In the genomic region with DNA sequence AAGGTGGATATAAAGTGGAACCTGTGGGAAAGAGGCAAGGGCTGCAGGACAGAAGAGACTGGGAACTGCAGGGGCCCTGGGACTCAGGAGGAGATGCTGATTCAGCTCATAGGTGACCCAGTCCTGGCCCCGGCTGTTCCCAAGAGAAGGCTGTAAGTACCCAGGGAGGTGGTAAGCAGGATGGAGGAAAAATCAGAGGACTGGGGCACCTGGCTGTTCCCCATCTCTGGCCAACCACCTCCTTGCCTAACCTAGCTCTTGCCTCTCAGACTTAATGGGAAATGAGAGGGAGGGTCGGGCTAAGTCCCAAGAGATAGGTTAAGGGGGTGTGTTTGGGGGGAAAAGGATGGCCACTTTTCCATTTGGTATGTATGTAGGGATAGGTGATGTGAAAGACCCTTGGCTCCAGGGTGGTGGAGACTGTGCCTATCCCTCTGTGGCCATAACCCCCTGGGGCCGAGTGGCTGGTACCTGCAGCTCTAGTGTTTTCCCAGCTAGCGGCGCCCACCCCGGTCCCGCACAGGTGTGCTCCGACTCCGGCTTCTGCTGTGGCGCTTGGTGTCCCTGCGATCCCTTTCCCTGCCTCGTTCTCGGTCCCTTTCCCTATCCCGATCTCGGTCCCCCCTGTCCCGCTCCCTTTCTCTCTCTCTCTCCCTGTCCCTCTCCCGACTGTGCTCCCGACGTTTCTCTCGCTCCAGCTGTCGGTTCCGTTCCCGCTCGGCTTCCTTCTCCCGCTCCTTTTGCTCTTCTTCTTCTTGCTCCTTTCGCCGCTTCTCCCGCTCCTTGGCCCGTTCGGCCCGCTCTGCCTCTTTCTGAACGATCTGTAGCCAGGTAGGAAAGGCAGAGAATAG, we compare ENCODE assay signal across 15 cellular contexts. TPM values are rescaled to one million over a fixed set of nuclear protein-coding genes. Genes with fewer than 3 reads are reported as not detected.
A peak's percentile ranks its signal among the peaks of the same experiment; 100 is the strongest.
DNase-seq lines count a peak whose midpoint lies in the region; ATAC-seq and TF ChIP-seq lines count a peak whose summit lies in the region.
"Had no signal": no experiment of that assay in that cellular context is flagged by ENCODE, and none has a peak within 500 bp of the region (broad histone marks: within the 10 kb centered on the region; RNA-seq: fewer than 3 reads in every experiment).

No MANE protein-coding gene starts in this region.

- H3K4me3 ChIP-seq in Caco-2 (ENCODE audit: low read depth, low read length) (no peak overlapping the region), IMR-90 (ENCODE audit: insufficient read depth, low read depth, low read length) (no peak overlapping the region)

- 90% methylated on average over 13 of the region's 32 CpGs; no CpG with 5 or more reads in 1 of the 2 experiments for WGBS in IMR-90 (ENCODE audit: extremely low coverage in 2 of 2, insufficient read length in 1 of 2), 2 experiments

- no peak overlapping the region for H3K56ac ChIP-seq in IMR-90 (ENCODE audit: extremely low read depth, insufficient read depth, low read length)

- no peak overlapping the region for H2BK120ac ChIP-seq in IMR-90 (ENCODE audit: low read depth, low read length)

- no peak overlapping the region for H2AK5ac ChIP-seq in IMR-90 (ENCODE audit: low read depth, low read length)

- in situ Hi-C loops in IMR-90 (cut with MboI; ENCODE audit: low sequenced_read_pairs) = no loop called here

- no peaks in the 10 kb centered on the region for H3K9me3 Mint-ChIP-seq in Caco-2 (ENCODE audit: unreplicated experiment)
- H3K9me3 Mint-ChIP-seq in central memory CD8-positive, alpha-beta T cell = no peaks in the 10 kb centered on the region
- no peaks in the 10 kb centered on the region for H3K9me3 Mint-ChIP-seq in neural crest cell
- H3K9me3 Mint-ChIP-seq: activated naive CD4-positive, alpha-beta T cell treated with anti-CD3 and anti-CD28 coated beads, Interleukin-2, amount 50 U/mL, for 24 hours; CD4-positive, CD25-positive, alpha-beta regulatory T cell had no signal

- no peak overlapping the region for H3K27ac ChIP-seq in IMR-90 (ENCODE audit: insufficient read depth, low read length)

- POLR2A ChIA-PET in Caco-2 (lab: Charles Lee) = interaction anchor here (0.6 to 1.3 kb wide), 7 partner anchors 10 to 102 kb away, joined by 3 to 12 read pairs (median 5); a partner anchor contains a TSS
- POLR2A ChIA-PET in IMR-90 (lab: Charles Lee; ENCODE audit: unreplicated experiment) = interaction anchor here (0.7 to 0.8 kb wide), 2 partner anchors 12 to 81 kb away, joined by 3 read pairs; no protein-coding TSS in a partner anchor

- H2AK9ac ChIP-seq in IMR-90 (replicated peaks; ENCODE audit: low read depth, low read length, poor library complexity) = no peak overlapping the region

- intact Hi-C loops in Caco-2 (cut with micrococcal nuclease; ENCODE audit: unreplicated experiment) = loop anchor here (1.0 to 5.0 kb wide), 3 partner anchors 65 to 502 kb away; no protein-coding TSS in a partner anchor
- intact Hi-C loops in IMR-90 (cut with micrococcal nuclease) = loop anchor here (1.0 kb wide), 2 partner anchors 65 to 73 kb away; no protein-coding TSS in a partner anchor
- intact Hi-C loops in left cardiac atrium (cut with DNase I) = loop anchor here in 1 of 2 donors (2.0 kb wide), 1 partner anchor 72 kb away; no protein-coding TSS in a partner anchor

- no peaks in the 10 kb centered on the region for H3K27me3 Mint-ChIP-seq in Caco-2 (ENCODE audit: insufficient read depth, unreplicated experiment)
- H3K27me3 Mint-ChIP-seq in central memory CD8-positive, alpha-beta T cell = no peaks in the 10 kb centered on the region
- H3K27me3 Mint-ChIP-seq in neural crest cell (ENCODE audit: low read depth) = peaks cover 5% of the 10 kb centered on the region
- H3K27me3 Mint-ChIP-seq: activated naive CD4-positive, alpha-beta T cell treated with anti-CD3 and anti-CD28 coated beads, Interleukin-2, amount 50 U/mL, for 24 hours; CD4-positive, CD25-positive, alpha-beta regulatory T cell had no signal

- peak overlapping the region; percentile 3 for H3K27ac Mint-ChIP-seq in Caco-2 (ENCODE audit: unreplicated experiment)
- H3K27ac Mint-ChIP-seq in central memory CD8-positive, alpha-beta T cell (ENCODE audit: low read depth) = no peak overlapping the region
- no peak overlapping the region for H3K27ac Mint-ChIP-seq in neural crest cell (ENCODE audit: unreplicated experiment)

- no peak overlapping the region for H3K14ac ChIP-seq in IMR-90 (replicated peaks; ENCODE audit: low read depth, low read length)

- no peak for DNase-seq in Caco-2
- DNase-seq in IMR-90 = no peak
- DNase-seq in central memory CD8-positive, alpha-beta T cell (ENCODE audit: low spot score in 2 of 2) = no peak
- DNase-seq in neural crest cell (ENCODE audit: low read depth, low spot score) = no peak
- DNase-seq in stimulated activated naive CD4-positive, alpha-beta T cell (lab: John Stamatoyannopoulos, UW) = no peak
- DNase-seq in GM03348 (ENCODE audit: low spot score) = no peak
- DNase-seq in left cardiac atrium = no peak
- DNase-seq: NCI-H2029 treated with DMSO at 0.1 percent for 48 hours, NCI-H774 had no signal

- no peak overlapping the region for H3K18ac ChIP-seq in IMR-90 (ENCODE audit: low read depth, low read length)

- no peak overlapping the region for H4K8ac ChIP-seq in IMR-90 (ENCODE audit: low read depth in 2 of 2, low read length in 2 of 2)

- no peak overlapping the region for H3K4me3 Mint-ChIP-seq in Caco-2 (ENCODE audit: unreplicated experiment)
- H3K4me3 Mint-ChIP-seq in central memory CD8-positive, alpha-beta T cell = peak overlapping the region; percentile 83
- H3K4me3 Mint-ChIP-seq in neural crest cell = peak overlapping the region; percentile 96

- H3K36me3 ChIP-seq in Caco-2 (ENCODE audit: control insufficient read depth, insufficient read depth, low read length) = peaks cover 7% of the 10 kb centered on the region
- H3K36me3 ChIP-seq in IMR-90 (ENCODE audit: control insufficient read depth, insufficient read depth, low read length) = peaks cover 47% of the 10 kb centered on the region

- no peak for ATAC-seq in IMR-90 (ENCODE audit: low read depth)
- no peak for ATAC-seq in central memory CD8-positive, alpha-beta T cell (replicated peaks; ENCODE audit: extremely low read depth, poor library complexity, severe bottlenecking)
- no peak for ATAC-seq in GM19455 (IDR thresholded peaks at IDR 0.05; ENCODE audit: unreplicated experiment)
- ATAC-seq in left cardiac atrium = no peak

- H4K91ac ChIP-seq in IMR-90 (ENCODE audit: insufficient read depth, low read depth, low read length) = no peak overlapping the region

- no peaks in the 10 kb centered on the region for H3K9me3 ChIP-seq in Caco-2
- no peaks in the 10 kb centered on the region for H3K9me3 ChIP-seq in IMR-90 (ENCODE audit: control insufficient read depth, insufficient read depth, low read length)

- H3K4ac ChIP-seq in IMR-90 (ENCODE audit: low read depth, low read length) = no peak overlapping the region

- no peak for TF ChIP-seq RAD21 in IMR-90 (IDR thresholded peaks at IDR 0.05; ENCODE audit: low read length)

- H2BK5ac ChIP-seq in IMR-90 (ENCODE audit: low read depth, low read length, poor library complexity, severe bottlenecking) = no peak overlapping the region

- peaks cover 5% of the 10 kb centered on the region; the same call in 1 of the 2 replicates for H3K9me1 ChIP-seq in IMR-90 (ENCODE audit: insufficient read depth, low read length)

- H3K4me1 ChIP-seq in Caco-2 = peaks cover 23% of the 10 kb centered on the region
- H3K4me1 ChIP-seq in IMR-90 (ENCODE audit: control insufficient read depth, insufficient read depth, low read length) = peaks cover 19% of the 10 kb centered on the region

- H3K4me2 ChIP-seq in IMR-90 (ENCODE audit: low read depth, low read length) = no peak overlapping the region

- TF ChIP-seq CTCF in Caco-2 (IDR thresholded peaks at IDR 0.05; ENCODE audit: insufficient read depth in 1 of 2, low read depth in 1 of 2, low read length in 1 of 2, severe bottlenecking in 1 of 2, unreplicated experiment in 1 of 2) (no peak), IMR-90 (conservative IDR thresholded peaks at IDR 0.05; ENCODE audit: low read depth, low read length) (no peak), neural crest cell (conservative IDR thresholded peaks at IDR 0.05) (no peak)

- no peak overlapping the region for H3K9ac ChIP-seq in IMR-90 (ENCODE audit: low read depth, low read length)

- BruUV-seq in Caco-2 (replicated peaks; lab: Mats Ljungman, UMichigan) (TSS peak; percentile 72), IMR-90 (replicated peaks; lab: Mats Ljungman, UMichigan) (TSS peak; percentile 98)

- H4K5ac ChIP-seq in IMR-90 (ENCODE audit: low read depth, low read length) = no peak overlapping the region

- no peak for TF ChIP-seq POLR2A in IMR-90 (IDR thresholded peaks at IDR 0.05; ENCODE audit: low read depth, low read length)

- H2AFZ ChIP-seq in IMR-90 (replicated peaks; ENCODE audit: low read length, poor library complexity) = no peak overlapping the region

- peaks cover 69% of the 10 kb centered on the region for H3K36me3 Mint-ChIP-seq in Caco-2 (ENCODE audit: insufficient read depth, unreplicated experiment)
- H3K36me3 Mint-ChIP-seq in central memory CD8-positive, alpha-beta T cell (ENCODE audit: insufficient read depth) = peaks cover 45% of the 10 kb centered on the region
- H3K36me3 Mint-ChIP-seq in neural crest cell (ENCODE audit: low read depth) = peaks cover 15% of the 10 kb centered on the region

- dilution Hi-C loops in IMR-90 (cut with HindIII; ENCODE audit: low sequenced_read_pairs, unreplicated experiment) = no loop called here

- CTCF ChIA-PET in Caco-2 (lab: Charles Lee) = interaction anchor here (0.7 to 4.2 kb wide), 19 partner anchors 10 to 228 kb away, joined by 3 to 102 read pairs (median 6); a partner anchor contains a TSS
- CTCF ChIA-PET in IMR-90 (lab: Yijun Ruan, JAX) = interaction anchor here (1.0 to 2.2 kb wide), 10 partner anchors 10 to 83 kb away, joined by 3 to 17 read pairs (median 8); a partner anchor contains a TSS

- H2BK15ac ChIP-seq in IMR-90 (ENCODE audit: low read depth, low read length) = no peak overlapping the region

- H3K27me3 ChIP-seq in Caco-2 (replicated peaks; ENCODE audit: control insufficient read depth, insufficient read depth, low read length) (no peaks in the 10 kb centered on the region), IMR-90 (ENCODE audit: control insufficient read depth, insufficient read depth, low read length) (no peaks in the 10 kb centered on the region)

- H2BK20ac ChIP-seq in IMR-90 (ENCODE audit: low read depth, low read length) = no peak overlapping the region

- H3K4me1 Mint-ChIP-seq in Caco-2 (ENCODE audit: low read depth, unreplicated experiment) (peaks cover 30% of the 10 kb centered on the region), neural crest cell (peaks cover 20% of the 10 kb centered on the region)
- H3K4me1 Mint-ChIP-seq in central memory CD8-positive, alpha-beta T cell = peaks cover 26% of the 10 kb centered on the region

- H3K23ac ChIP-seq in IMR-90 (ENCODE audit: low read depth, low read length) = no peak overlapping the region

- peaks cover 21% of the 10 kb centered on the region for H4K20me1 ChIP-seq in IMR-90 (ENCODE audit: insufficient read depth, low read length)

- H3K79me1 ChIP-seq in IMR-90 (ENCODE audit: low read depth in 1 of 2, low read length in 2 of 2) = peaks cover 5 to 53% of the 10 kb centered on the region in 2 experiments

RNA-seq across cellular contexts. Expression of a gene that starts 1.6 kb away (rescaled TPM):
- total RNA-seq in Caco-2 (2022) (7.9 TPM in 2 replicates), IMR-90 (2012; rRNA removed) (3.6 and 3.9 TPM in 2 replicates), neural crest cell (33.7 and 37.2 TPM in 2 replicates), left cardiac atrium (1 to 10 TPM; 1.6 to 3.4 TPM)
- 24.4 and 30.0 TPM in 2 replicates for polyA plus RNA-seq in IMR-90 (2012; rRNA removed)
- 11.1 and 16.7 TPM in 2 replicates for polyA plus RNA-seq in IMR-90 (2012; cell fraction: cytosol; rRNA removed)
- 239 and 468 TPM in 2 replicates for polyA plus RNA-seq in IMR-90 (2012; cell fraction: nucleus; rRNA removed; ENCODE audit: low replicate concordance)

RNA-seq across cellular contexts. Expression of a gene that starts 16.9 kb away (rescaled TPM):
- not detected in 2 replicates for total RNA-seq in Caco-2 (2022)
- total RNA-seq in IMR-90 (2012; rRNA removed) = not detected in 2 replicates
- not detected in 2 replicates for polyA plus RNA-seq in IMR-90 (2012; rRNA removed)
- polyA plus RNA-seq in IMR-90 (2012; cell fraction: cytosol; rRNA removed) = 0.01 TPM in 1 of 2 replicates, not detected in the other
- polyA plus RNA-seq in IMR-90 (2012; cell fraction: nucleus; rRNA removed; ENCODE audit: low replicate concordance) = not detected in 2 replicates
- total RNA-seq in neural crest cell = not detected in 2 replicates
- not detected for total RNA-seq in left cardiac atrium
- total RNA-seq: CD4-positive, CD25-positive, alpha-beta regulatory T cell; glomerular endothelial cell; H4; LHCN-M2 had no signal
- polyA plus RNA-seq: CD4-positive, CD25-positive, alpha-beta regulatory T cell had no signal

RNA-seq across cellular contexts. Expression of a gene that starts 24.2 kb away (rescaled TPM):
- total RNA-seq in Caco-2 (2022) (172 and 189 TPM in 2 replicates), IMR-90 (2012; rRNA removed) (268 and 310 TPM in 2 replicates), neural crest cell (199 and 215 TPM in 2 replicates), left cardiac atrium (100 to 1,000 TPM in 1 of 2 donors, 10 to 100 TPM in 1; 98.1 to 114 TPM)
- 321 and 335 TPM in 2 replicates for polyA plus RNA-seq in IMR-90 (2012; rRNA removed)
- 284 and 429 TPM in 2 replicates for polyA plus RNA-seq in IMR-90 (2012; cell fraction: cytosol; rRNA removed)
- polyA plus RNA-seq in IMR-90 (2012; cell fraction: nucleus; rRNA removed; ENCODE audit: low replicate concordance) = 118 and 128 TPM in 2 replicates

RNA-seq across cellular contexts. Expression of a gene that starts 36.1 kb away (rescaled TPM):
- total RNA-seq in Caco-2 (2022) (193 and 201 TPM in 2 replicates), IMR-90 (2012; rRNA removed) (71.9 and 73.8 TPM in 2 replicates), neural crest cell (350 and 352 TPM in 2 replicates), left cardiac atrium (10 to 100 TPM; 71.4 to 77.5 TPM)
- 167 and 185 TPM in 2 replicates for polyA plus RNA-seq in IMR-90 (2012; rRNA removed)
- polyA plus RNA-seq in IMR-90 (2012; cell fraction: cytosol; rRNA removed) = 47.0 and 54.1 TPM in 2 replicates
- 631 and 1,195 TPM in 2 replicates for polyA plus RNA-seq in IMR-90 (2012; cell fraction: nucleus; rRNA removed; ENCODE audit: low replicate concordance)

RNA-seq across cellular contexts. Expression of a gene that starts 36.4 kb away (rescaled TPM):
- total RNA-seq in Caco-2 (2022) (46.3 and 52.0 TPM in 2 replicates), IMR-90 (2012; rRNA removed) (61.9 and 83.7 TPM in 2 replicates), neural crest cell (46.1 and 48.6 TPM in 2 replicates), left cardiac atrium (10 to 100 TPM; 30.8 to 37.9 TPM)
- polyA plus RNA-seq in IMR-90 (2012; rRNA removed) = 74.0 and 86.3 TPM in 2 replicates
- polyA plus RNA-seq in IMR-90 (2012; cell fraction: cytosol; rRNA removed) = 36.7 and 38.7 TPM in 2 replicates
- 13.9 and 46.2 TPM in 2 replicates for polyA plus RNA-seq in IMR-90 (2012; cell fraction: nucleus; rRNA removed; ENCODE audit: low replicate concordance)
